13 cellular contexts compared by ENCODE assay signal in the genomic region with DNA sequence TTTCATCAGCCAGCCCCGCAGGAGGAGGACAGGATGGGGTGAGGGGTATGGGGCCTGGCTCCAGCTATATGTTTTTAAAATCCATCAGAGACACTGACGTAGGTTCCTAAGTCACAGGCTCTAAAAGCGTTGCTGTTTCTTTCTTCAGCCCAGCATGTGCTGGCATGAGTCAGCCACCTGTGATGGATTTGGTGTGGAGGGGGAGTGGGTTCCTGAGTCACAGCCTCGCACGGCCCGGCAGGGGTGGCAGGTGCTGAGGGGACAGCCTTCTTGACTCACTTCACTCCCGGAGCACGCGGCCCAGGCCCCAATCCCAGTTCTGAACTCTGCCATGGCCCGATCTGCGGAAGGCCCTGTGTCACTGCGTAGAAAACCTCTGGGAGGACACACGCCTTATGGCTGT. TPM values are rescaled to one million over a fixed set of nuclear protein-coding genes. Genes with fewer than 3 reads are reported as not detected.
A peak's percentile ranks its signal among the peaks of the same experiment; 100 is the strongest.
DNase-seq lines count a peak whose midpoint lies in the region; ATAC-seq and TF ChIP-seq lines count a peak whose summit lies in the region.
"Had no signal": no experiment of that assay in that cellular context is flagged by ENCODE, and none has a peak within 500 bp of the region (broad histone marks: within the 10 kb centered on the region; RNA-seq: fewer than 3 reads in every experiment).

No MANE protein-coding gene starts in this region.

- no peak overlapping the region for H3K27ac Mint-ChIP-seq in activated T-helper 17 cell treated with anti-CD3 and anti-CD28 coated beads, Interleukin-2, amount 50 U/mL, for 72 hours
- H3K27ac Mint-ChIP-seq: activated CD8-positive, alpha-beta T cell treated with anti-CD3 and anti-CD28 coated beads for 36 hours had no signal

- peaks cover 16% of the 10 kb centered on the region for H3K36me3 Mint-ChIP-seq in activated T-helper 17 cell treated with anti-CD3 and anti-CD28 coated beads, Interleukin-2, amount 50 U/mL, for 72 hours (ENCODE audit: low read depth)

- TF ChIP-seq CTCF in fibroblast of the aortic adventitia (IDR thresholded peaks at IDR 0.05; ENCODE audit: insufficient read depth, low read length) (no peak), retinal pigment epithelial cell (conservative IDR thresholded peaks at IDR 0.05; ENCODE audit: low read depth, low read length) (no peak)

- no peak overlapping the region for H3K4me3 ChIP-seq in fibroblast of the aortic adventitia (ENCODE audit: low read depth, low read length)
- H3K4me3 ChIP-seq in retinal pigment epithelial cell (ENCODE audit: low read length): no peak overlapping the region

- no peaks in the 10 kb centered on the region for H3K27me3 Mint-ChIP-seq in activated T-helper 17 cell treated with anti-CD3 and anti-CD28 coated beads, Interleukin-2, amount 50 U/mL, for 72 hours
- H3K27me3 Mint-ChIP-seq: activated CD8-positive, alpha-beta T cell treated with anti-CD3 and anti-CD28 coated beads for 36 hours had no signal

- H3K9me3 Mint-ChIP-seq in activated T-helper 17 cell treated with anti-CD3 and anti-CD28 coated beads, Interleukin-2, amount 50 U/mL, for 72 hours: no peaks in the 10 kb centered on the region
- H3K9me3 Mint-ChIP-seq: activated CD8-positive, alpha-beta T cell treated with anti-CD3 and anti-CD28 coated beads for 36 hours had no signal

- no peaks in the 10 kb centered on the region for H3K4me1 Mint-ChIP-seq in activated T-helper 17 cell treated with anti-CD3 and anti-CD28 coated beads, Interleukin-2, amount 50 U/mL, for 72 hours

- in situ Hi-C loops in SK-MEL-5 (cut with HindIII; ENCODE audit: low pct_unique_long_range_greater_than_20kb, low sequenced_read_pairs): no loop called here

- peak; percentile 88 for DNase-seq in Daoy (ENCODE audit: low read depth)
- DNase-seq in SK-MEL-5 (ENCODE audit: low read depth, low spot score): peak; percentile 57
- peak; percentile 97 for DNase-seq in fibroblast of the aortic adventitia (ENCODE audit: low read depth)
- DNase-seq in retinal pigment epithelial cell (ENCODE audit: low read depth): peak; percentile 100
- no peak for DNase-seq in NCI-H82 treated with DMSO at 0.1 percent for 48 hours (lab: John Stamatoyannopoulos, UW; ENCODE audit: unreplicated experiment)
- DNase-seq in NCI-H1417 treated with DMSO at 0.1 percent for 48 hours (lab: John Stamatoyannopoulos, UW): no peak
- DNase-seq in SW480 (ENCODE audit: low spot score): no peak
- DNase-seq: activated CD8-positive, alpha-beta T cell treated with anti-CD3 and anti-CD28 coated beads for 36 hours; DMS79; Right ventricle myocardium superior; small intestine; stimulated activated naive CD8-positive, alpha-beta T cell treated with anti-CD3 and anti-CD28 coated beads, Interleukin-15, Interleukin-2, amounts not matched to agents 100 U/mL and 50 U/mL, for 24 hours had no signal

- no peak for ATAC-seq in activated T-helper 17 cell treated with anti-CD3 and anti-CD28 coated beads, Interleukin-2, amount 50 U/mL, for 72 hours (replicated peaks)
- ATAC-seq: activated CD8-positive, alpha-beta T cell treated with anti-CD3 and anti-CD28 coated beads for 36 hours; stimulated activated naive CD8-positive, alpha-beta T cell treated with anti-CD3 and anti-CD28 coated beads, Interleukin-15, Interleukin-2, amounts not matched to agents 100 U/mL and 50 U/mL, for 24 hours had no signal

- H3K4me3 Mint-ChIP-seq in activated T-helper 17 cell treated with anti-CD3 and anti-CD28 coated beads, Interleukin-2, amount 50 U/mL, for 72 hours: no peak overlapping the region
- H3K4me3 Mint-ChIP-seq: activated CD8-positive, alpha-beta T cell treated with anti-CD3 and anti-CD28 coated beads for 36 hours had no signal

RNA-seq across cellular contexts. Expression of gene RPL26L1, which starts 38.8 kb away (rescaled TPM):
- total RNA-seq in Daoy (2014; rRNA removed; shearing (Covaris generic)): 103 and 113 TPM in 2 replicates
- 97.8 and 107 TPM in 2 replicates for total RNA-seq in SK-MEL-5 (2014; rRNA removed; shearing (Covaris generic))
- 58.1 and 73.8 TPM in 2 replicates for polyA plus RNA-seq in SK-MEL-5 (2015; cell fraction: cytosol; rRNA removed)
- 9.6 and 31.7 TPM in 2 replicates for polyA plus RNA-seq in SK-MEL-5 (2015; cell fraction: nucleus; rRNA removed)
- total RNA-seq in fibroblast of the aortic adventitia (ENCODE audit: low replicate concordance): 47.3 and 54.9 TPM in 2 replicates
- 10 to 100 TPM; 31.8 to 64.9 TPM for total RNA-seq in activated T-helper 17 cell treated with anti-CD3 and anti-CD28 coated beads, Interleukin-2, amount 50 U/mL, for 72 hours

Comparison
In these comparisons a context has a peak if more than half of its experiments do, and no peak if none do; other contexts are left out.
1. DNase-seq: peak in Daoy (single experiment), SK-MEL-5 (single experiment), fibroblast of the aortic adventitia (single experiment) and retinal pigment epithelial cell (single experiment); none in NCI-H82 treated with DMSO at 0.1 percent for 48 hours (single experiment), NCI-H1417 treated with DMSO at 0.1 percent for 48 hours (single experiment) and SW480 (single experiment).